In the genomic region with DNA sequence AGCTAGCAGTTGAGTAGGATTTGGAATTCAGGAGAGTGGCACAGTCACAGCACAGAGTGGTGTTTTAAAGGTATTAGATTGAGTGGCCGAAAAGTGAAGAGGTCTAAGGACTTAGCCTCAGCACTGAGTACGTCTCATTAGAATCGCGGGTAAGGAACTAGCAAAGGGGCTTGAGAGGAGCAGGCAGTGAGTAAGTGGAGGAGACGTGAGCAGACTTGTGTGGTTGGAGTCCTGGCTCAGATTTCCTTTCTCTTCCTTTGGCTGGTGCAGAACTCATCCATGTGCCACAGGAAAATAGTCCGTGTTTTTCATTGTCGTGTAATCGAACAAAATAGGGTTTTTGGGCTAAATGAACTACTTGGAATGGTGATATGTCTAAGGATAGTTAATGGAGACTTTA, we compare ENCODE assay signal across 22 cellular contexts. TPM values are rescaled to one million over a fixed set of nuclear protein-coding genes. Genes with fewer than 3 reads are reported as not detected.
DNase-seq lines count a peak whose midpoint lies in the region; ATAC-seq, FAIRE-seq and TF ChIP-seq lines count a peak whose summit lies in the region.
"Had no signal": no experiment of that assay in that cellular context is flagged by ENCODE, and none has a peak within 500 bp of the region (broad histone marks: within the 10 kb centered on the region; RNA-seq: fewer than 3 reads in every experiment).

No MANE protein-coding gene starts in this region.

- peaks cover 53% of the 10 kb centered on the region for H3K79me2 ChIP-seq in astrocyte (ENCODE audit: insufficient read depth, low read length)

- H3K4me3 Mint-ChIP-seq in activated CD4-positive, alpha-beta T cell treated with anti-CD3 and anti-CD28 coated beads for 36 hours, result no peak overlapping the region
- peak overlapping the region; percentile 49 for H3K4me3 Mint-ChIP-seq in CD4-positive, alpha-beta T cell
- H3K4me3 Mint-ChIP-seq in astrocyte (ENCODE audit: unreplicated experiment) (peak overlapping the region; percentile 30), nephron progenitor cell (no peak overlapping the region), T-cell (no peak overlapping the region)

- H3K36me3 Mint-ChIP-seq in activated CD4-positive, alpha-beta T cell treated with anti-CD3 and anti-CD28 coated beads for 36 hours (ENCODE audit: low read depth), result peaks cover 66% of the 10 kb centered on the region
- H3K36me3 Mint-ChIP-seq in CD4-positive, alpha-beta T cell (ENCODE audit: low read depth), result peaks cover 70% of the 10 kb centered on the region
- H3K36me3 Mint-ChIP-seq in astrocyte (ENCODE audit: low read depth, unreplicated experiment) (peaks cover 27% of the 10 kb centered on the region), nephron progenitor cell (ENCODE audit: low read depth) (peaks cover 52% of the 10 kb centered on the region), T-cell (peaks cover 37% of the 10 kb centered on the region)
- H3K36me3 Mint-ChIP-seq: IgD-negative memory B cell had no signal

- H3K27ac ChIP-seq in CD4-positive, alpha-beta T cell (ENCODE audit: low read depth, low read length), result no peak overlapping the region
- no peak overlapping the region for H3K27ac ChIP-seq in astrocyte (ENCODE audit: low read depth, low read length)
- H3K27ac ChIP-seq in left lung, result no peak overlapping the region
- H3K27ac ChIP-seq: HL-60 had no signal

- H3K9me3 ChIP-seq in CD4-positive, alpha-beta T cell (ENCODE audit: control insufficient read depth, low read length), result no peaks in the 10 kb centered on the region
- no peaks in the 10 kb centered on the region for H3K9me3 ChIP-seq in astrocyte (ENCODE audit: insufficient read depth, low read depth, low read length)
- no peaks in the 10 kb centered on the region for H3K9me3 ChIP-seq in left lung

- intact Hi-C loops in activated CD4-positive, alpha-beta T cell treated with anti-CD3 and anti-CD28 coated beads for 36 hours (cut with DNase I, micrococcal nuclease), result no loop called here
- intact Hi-C loops in CD4-positive, alpha-beta T cell (cut with DNase I, micrococcal nuclease), result loop anchor here in 1 of 2 experiments (10.0 kb wide), 1 partner anchor 428 kb away; the partner anchor contains the start of gene NUP214
- intact Hi-C loops in left lung (cut with DNase I), result no loop called here

- peaks cover 26% of the 10 kb centered on the region for H3K36me3 ChIP-seq in astrocyte (ENCODE audit: insufficient read depth, low read length)
- peaks cover 0 to 68% of the 10 kb centered on the region in 2 donors for H3K36me3 ChIP-seq in left lung

- no peak overlapping the region for H3K9ac ChIP-seq in astrocyte (ENCODE audit: low read length)

- H3K4me1 ChIP-seq in astrocyte (ENCODE audit: insufficient read depth, low read length) (peaks cover 21% of the 10 kb centered on the region), left lung (peaks cover 0 to 29% of the 10 kb centered on the region in 2 donors)

- no peak overlapping the region for H3K4me3 ChIP-seq in astrocyte (ENCODE audit: insufficient read depth, low read depth, low read length)
- no peak overlapping the region for H3K4me3 ChIP-seq in left lung

- no peaks in the 10 kb centered on the region for H3K27me3 ChIP-seq in CD4-positive, alpha-beta T cell (ENCODE audit: control insufficient read depth, insufficient read depth, low read length)
- H3K27me3 ChIP-seq in astrocyte (ENCODE audit: insufficient read depth, low read length) (no peaks in the 10 kb centered on the region), left lung (no peaks in the 10 kb centered on the region)

- POLR2A ChIA-PET in activated CD4-positive, alpha-beta T cell treated with anti-CD3 and anti-CD28 coated beads for 36 hours (lab: Charles Lee), result interaction anchor here (1.2 kb wide), 1 partner anchor 9 kb away, joined by 6 read pairs; no protein-coding TSS in a partner anchor
- POLR2A ChIA-PET in CD4-positive, alpha-beta T cell (lab: Charles Lee), result no interaction called here
- POLR2A ChIA-PET in T-cell (lab: Charles Lee), result interaction anchor here in 1 of 2 donors (0.6 kb wide), 1 partner anchor 152 kb away, joined by 3 read pairs; no protein-coding TSS in a partner anchor

- no peak overlapping the region for H3K4me2 ChIP-seq in astrocyte (ENCODE audit: low read length)

- H3K27me3 Mint-ChIP-seq in activated CD4-positive, alpha-beta T cell treated with anti-CD3 and anti-CD28 coated beads for 36 hours, result no peaks in the 10 kb centered on the region
- no peaks in the 10 kb centered on the region for H3K27me3 Mint-ChIP-seq in CD4-positive, alpha-beta T cell
- H3K27me3 Mint-ChIP-seq in astrocyte (ENCODE audit: low read depth, unreplicated experiment) (no peaks in the 10 kb centered on the region), nephron progenitor cell (ENCODE audit: low read depth, poor library complexity) (no peaks in the 10 kb centered on the region), T-cell (no peaks in the 10 kb centered on the region)

- no peaks in the 10 kb centered on the region for H3K9me3 Mint-ChIP-seq in activated CD4-positive, alpha-beta T cell treated with anti-CD3 and anti-CD28 coated beads for 36 hours (ENCODE audit: low read depth)
- H3K9me3 Mint-ChIP-seq in CD4-positive, alpha-beta T cell, result no peaks in the 10 kb centered on the region
- H3K9me3 Mint-ChIP-seq in astrocyte (ENCODE audit: unreplicated experiment) (no peaks in the 10 kb centered on the region), nephron progenitor cell (no peaks in the 10 kb centered on the region), T-cell (no peaks in the 10 kb centered on the region)
- H3K9me3 Mint-ChIP-seq: CD8-positive, alpha-beta T cell; IgD-negative memory B cell had no signal

- peaks cover 45% of the 10 kb centered on the region for H3K4me1 Mint-ChIP-seq in activated CD4-positive, alpha-beta T cell treated with anti-CD3 and anti-CD28 coated beads for 36 hours
- H3K4me1 Mint-ChIP-seq in CD4-positive, alpha-beta T cell (ENCODE audit: low read depth), result peaks cover 44% of the 10 kb centered on the region
- H3K4me1 Mint-ChIP-seq in astrocyte (ENCODE audit: low read depth, unreplicated experiment) (peaks cover 41% of the 10 kb centered on the region), nephron progenitor cell (peaks cover 60% of the 10 kb centered on the region), T-cell (peaks cover 39 to 45% (median 41%) of the 10 kb centered on the region in 3 donors)

- DNase-seq in activated CD4-positive, alpha-beta T cell treated with anti-CD3 and anti-CD28 coated beads for 36 hours, result no peak
- no peak for DNase-seq in activated CD4-positive, alpha-beta T cell treated with anti-CD3 and anti-CD28 coated beads, Interleukin-2, amount 50 U/mL, for 4 hours
- DNase-seq in CD4-positive, alpha-beta T cell, result no peak
- DNase-seq in astrocyte (ENCODE audit: low read depth), result no peak
- no peak for DNase-seq in nephron progenitor cell
- no peak for DNase-seq in T-cell
- no peak for DNase-seq in left lung
- no peak for DNase-seq in DMS 273 (lab: John Stamatoyannopoulos, UW; ENCODE audit: unreplicated experiment)
- DNase-seq: 8988T; CD8-positive, alpha-beta T cell; DMS79 treated with DMSO at 0.1 percent for 48 hours; Kasumi-1; NCI-H1105; NCI-H1694; NCI-H226; NCI-H526 treated with DMSO at 0.1 percent for 48 hours; SIG-M5 had no signal

- peak overlapping the region; percentile 27 for H3K27ac Mint-ChIP-seq in activated CD4-positive, alpha-beta T cell treated with anti-CD3 and anti-CD28 coated beads for 36 hours
- no peak overlapping the region for H3K27ac Mint-ChIP-seq in CD4-positive, alpha-beta T cell
- peak overlapping the region; percentile 27 for H3K27ac Mint-ChIP-seq in astrocyte (ENCODE audit: unreplicated experiment)
- peak overlapping the region; percentile 78 for H3K27ac Mint-ChIP-seq in nephron progenitor cell
- H3K27ac Mint-ChIP-seq in T-cell, result no peak overlapping the region

- CTCF ChIA-PET in activated CD4-positive, alpha-beta T cell treated with anti-CD3 and anti-CD28 coated beads for 36 hours (lab: Charles Lee), result no interaction called here
- CTCF ChIA-PET in CD4-positive, alpha-beta T cell (lab: Charles Lee), result no interaction called here
- CTCF ChIA-PET in T-cell (lab: Charles Lee), result no interaction called here

- TF ChIP-seq CTCF in CD4-positive, alpha-beta T cell (IDR thresholded peaks at IDR 0.05), result no peak
- no peak for TF ChIP-seq CTCF in astrocyte (IDR thresholded peaks at IDR 0.05; ENCODE audit: insufficient read depth, low read depth, low read length)
- TF ChIP-seq CTCF in nephron progenitor cell (IDR thresholded peaks at IDR 0.05), result no peak
- no peak for TF ChIP-seq CTCF in left lung (IDR thresholded peaks at IDR 0.05)

- no peak overlapping the region for H2AFZ ChIP-seq in astrocyte (ENCODE audit: low read depth, low read length)

- FAIRE-seq in astrocyte (lab: Jason Lieb, UNC), result no peak
- FAIRE-seq: D721Med, G401.6, HTR-8/SVneo had no signal

- peaks cover 52% of the 10 kb centered on the region for H4K20me1 ChIP-seq in astrocyte (ENCODE audit: insufficient read depth, low read length)

- no peak for ATAC-seq in activated CD4-positive, alpha-beta T cell treated with anti-CD3 and anti-CD28 coated beads for 36 hours
- ATAC-seq in CD4-positive, alpha-beta T cell (ENCODE audit: poor library complexity), result no peak
- no peak for ATAC-seq in T-cell (replicated peaks in 1 of 4)
- ATAC-seq in left lung, result no peak
- ATAC-seq: CD8-positive, alpha-beta T cell had no signal

RNA-seq across cellular contexts. Expression of gene EXOSC2, which starts 3.4 kb away (rescaled TPM):
- total RNA-seq in activated CD4-positive, alpha-beta T cell treated with anti-CD3 and anti-CD28 coated beads for 36 hours, result 10 to 100 TPM; 67.9 to 86.0 TPM
- 10 to 100 TPM; 49.2 to 50.2 TPM for total RNA-seq in CD4-positive, alpha-beta T cell
- total RNA-seq in astrocyte (21.0 and 28.1 TPM in 2 replicates), T-cell (10 to 100 TPM; 49.1 to 59.1 (median 52.1) TPM), left lung (10 to 100 TPM; 17.5 to 27.6 TPM)

RNA-seq across cellular contexts. Expression of gene PRDM12, which starts 32.6 kb away (rescaled TPM):
- under 1 TPM in 1 of 2 experiments, not detected in 1; 0.09 TPM for total RNA-seq in activated CD4-positive, alpha-beta T cell treated with anti-CD3 and anti-CD28 coated beads for 36 hours
- total RNA-seq in CD4-positive, alpha-beta T cell, result under 1 TPM in 1 of 2 experiments, not detected in 1; 0.14 TPM
- total RNA-seq in astrocyte (0.23 and 0.38 TPM in 2 replicates), T-cell (under 1 TPM in 3 of 5 donors, not detected in 2; 0.13 to 0.19 (median 0.16) TPM), left lung (not detected)
- total RNA-seq: CD8-positive, alpha-beta T cell had no signal

Comparison
In these comparisons a context has a peak if more than half of its experiments do, and no peak if none do; other contexts are left out.
1. H3K27ac Mint-ChIP-seq: peak in activated CD4-positive, alpha-beta T cell treated with anti-CD3 and anti-CD28 coated beads for 36 hours (single experiment), astrocyte (single experiment) and nephron progenitor cell (single experiment); none in CD4-positive, alpha-beta T cell (single experiment) and T-cell (0 of 2).
2. H3K4me3 Mint-ChIP-seq: peak in CD4-positive, alpha-beta T cell (single experiment) and astrocyte (single experiment); none in activated CD4-positive, alpha-beta T cell treated with anti-CD3 and anti-CD28 coated beads for 36 hours (single experiment), nephron progenitor cell (single experiment) and T-cell (0 of 3).